9 cellular contexts compared by ENCODE assay signal in genomic region chr12:11877869-11878780, GRCh38.
DNase-seq lines count a peak whose midpoint lies in the region; ATAC-seq and TF ChIP-seq lines count a peak whose summit lies in the region.
"Had no signal": no experiment of that assay in that cellular context is flagged by ENCODE, and none has a peak within 500 bp of the region (broad histone marks: within the 10 kb centered on the region; RNA-seq: fewer than 3 reads in every experiment).

No MANE protein-coding gene starts in this region.

- DNase-seq in Caco-2 (peak in 1 of 2 experiments; percentile 31), NCI-H2029 (lab: John Stamatoyannopoulos, UW) (peak; percentile 83), cardiac fibroblast (ENCODE audit: low read depth in 2 of 2) (peak; percentile 57 to 72), memory B cell (ENCODE audit: low spot score in 2 of 2) (no peak)
- no peak for DNase-seq in stimulated activated naive CD4-positive, alpha-beta T cell (lab: John Stamatoyannopoulos, UW)

- CTCF ChIA-PET in Caco-2 (lab: Charles Lee), result interaction anchor here (0.6 to 1.5 kb wide), 2 partner anchors 155 to 217 kb away, joined by 3 to 4 read pairs; no protein-coding TSS in a partner anchor

- POLR2A ChIA-PET in Caco-2 (lab: Charles Lee), result no interaction called here

- H3K27me3 Mint-ChIP-seq in Caco-2 (ENCODE audit: insufficient read depth, unreplicated experiment) (no peaks in the 10 kb centered on the region), memory B cell (no peaks in the 10 kb centered on the region)

- TF ChIP-seq CTCF in Caco-2 (IDR thresholded peaks at IDR 0.05; ENCODE audit: insufficient read depth in 1 of 2, low read depth in 1 of 2, low read length in 1 of 2, severe bottlenecking in 1 of 2, unreplicated experiment in 1 of 2) (no peak), cardiac fibroblast (IDR thresholded peaks at IDR 0.05; ENCODE audit: low read depth, low read length) (no peak)

- no TSS peak for BruUV-seq in Caco-2 (replicated peaks; lab: Mats Ljungman, UMichigan)

- no peaks in the 10 kb centered on the region for H3K9me3 Mint-ChIP-seq in Caco-2 (ENCODE audit: unreplicated experiment)
- no peaks in the 10 kb centered on the region for H3K9me3 Mint-ChIP-seq in memory B cell

- ATAC-seq in memory B cell (ENCODE audit: low read depth) (no peak), HG02870 (IDR thresholded peaks at IDR 0.05; ENCODE audit: unreplicated experiment) (no peak), HG02970 (IDR thresholded peaks at IDR 0.05; ENCODE audit: low FRiP score, unreplicated experiment) (no peak), HG03175 (IDR thresholded peaks at IDR 0.05; ENCODE audit: unreplicated experiment) (no peak)

- H3K9me3 ChIP-seq in Caco-2, result no peaks in the 10 kb centered on the region
- H3K9me3 ChIP-seq: HAP-1 had no signal

- no peaks in the 10 kb centered on the region for H3K27me3 ChIP-seq in Caco-2 (replicated peaks; ENCODE audit: control insufficient read depth, insufficient read depth, low read length)

- intact Hi-C loops in Caco-2 (cut with micrococcal nuclease; ENCODE audit: unreplicated experiment), result no loop called here

- H3K36me3 Mint-ChIP-seq in Caco-2 (ENCODE audit: insufficient read depth, unreplicated experiment), result no peaks in the 10 kb centered on the region
- H3K36me3 Mint-ChIP-seq in memory B cell, result peaks cover 18% of the 10 kb centered on the region

- no peak overlapping the region for H3K4me3 ChIP-seq in Caco-2 (ENCODE audit: low read depth, low read length)
- no peak overlapping the region for H3K4me3 ChIP-seq in cardiac fibroblast (replicated peaks in 1 of 2; ENCODE audit: low read depth in 2 of 2, low read length in 2 of 2)
- H3K4me3 ChIP-seq: HAP-1 had no signal

- H3K27ac Mint-ChIP-seq in Caco-2 (ENCODE audit: unreplicated experiment) (peak overlapping the region; percentile 77), memory B cell (peak overlapping the region; percentile 55)

- H3K4me1 Mint-ChIP-seq in Caco-2 (ENCODE audit: low read depth, unreplicated experiment) (peaks cover 34% of the 10 kb centered on the region), memory B cell (peaks cover 7% of the 10 kb centered on the region)

- no peaks in the 10 kb centered on the region for H3K36me3 ChIP-seq in Caco-2 (ENCODE audit: control insufficient read depth, insufficient read depth, low read length)
- H3K36me3 ChIP-seq: HAP-1 had no signal

- H3K4me3 Mint-ChIP-seq in Caco-2 (ENCODE audit: unreplicated experiment), result no peak overlapping the region
- H3K4me3 Mint-ChIP-seq in memory B cell, result no peak overlapping the region

- peaks cover 37% of the 10 kb centered on the region for H3K4me1 ChIP-seq in Caco-2

Comparison
In these comparisons a context has a peak if more than half of its experiments do, and no peak if none do; other contexts are left out.
1. DNase-seq: peak in NCI-H2029 (single experiment) and cardiac fibroblast (2 of 2); none in memory B cell (0 of 2) and stimulated activated naive CD4-positive, alpha-beta T cell (0 of 6).